In genomic region chr4:86818845-86819244, GRCh38 we compare ENCODE assay signal across 26 cellular contexts. TPM values are rescaled to one million over a fixed set of nuclear protein-coding genes. Genes with fewer than 3 reads are reported as not detected.
DNase-seq lines count a peak whose midpoint lies in the region; ATAC-seq, FAIRE-seq and TF ChIP-seq lines count a peak whose summit lies in the region.
"Had no signal": no experiment of that assay in that cellular context is flagged by ENCODE, and none has a peak within 500 bp of the region (broad histone marks: within the 10 kb centered on the region; RNA-seq: fewer than 3 reads in every experiment).

No MANE protein-coding gene starts in this region.

- peak; percentile 46; the same call in 2 of the 3 replicates for TF ChIP-seq CTCF in H9 (conservative IDR thresholded peaks at IDR 0.05)
- no peak for TF ChIP-seq CTCF in GM12878 (IDR thresholded peaks at IDR 0.05 in 2 of 3, conservative IDR thresholded peaks at IDR 0.05 in 1 of 3; ENCODE audit: control insufficient read depth in 2 of 3, extremely low read depth in 1 of 3, insufficient read depth in 1 of 3, low read depth in 3 of 3, low read length in 3 of 3)

- no peak overlapping the region for H3K27ac Mint-ChIP-seq in H9
- H3K27ac Mint-ChIP-seq: immature natural killer cell, natural killer cell had no signal

- no peak overlapping the region for H2AK5ac ChIP-seq in H9 (ENCODE audit: insufficient read length, low read length)

- peaks cover 18 to 22% (median 20%) of the 10 kb centered on the region in 3 experiments for H3K36me3 Mint-ChIP-seq in H9 (ENCODE audit: insufficient read depth in 1 of 3, low read depth in 3 of 3)
- H3K36me3 Mint-ChIP-seq: immature natural killer cell, natural killer cell had no signal

- no peaks in the 10 kb centered on the region for H3K79me1 ChIP-seq in H9 (ENCODE audit: insufficient read depth, low read depth, low read length, poor library complexity, severe bottlenecking)

- H3T11ph ChIP-seq in H9 (ENCODE audit: low read length), result no peak overlapping the region

- no peak overlapping the region for H3K27ac ChIP-seq in H9 (ENCODE audit: insufficient read length, low read depth, low read length)
- no peak overlapping the region for H3K27ac ChIP-seq in GM12878 (ENCODE audit: control insufficient read depth, insufficient read depth)
- H3K27ac ChIP-seq: A549; BLaER1 treated with 17β-estradiol and CSF1 and Interleukin-3, amounts not matched to agents 10 nM and 100 nM; heart left ventricle; vagina had no signal

- no peak overlapping the region for H3K18ac ChIP-seq in H9 (ENCODE audit: insufficient read length, low read depth, low read length)

- POLR2A ChIA-PET in GM12878 (lab: Charles Lee), result interaction anchor here (0.6 kb wide), 1 partner anchor 487 kb away, joined by 3 read pairs; no protein-coding TSS in a partner anchor

- CTCF ChIA-PET in GM12878 (lab: Yijun Ruan, JAX), result interaction anchor here (0.6 to 7.8 kb wide), 6 partner anchors 11 to 427 kb away, joined by 3 to 71 read pairs (median 4); partner anchors contain the start of gene PTPN13

- no CpG with 5 or more reads among the region's 3 CpGs for WGBS in H9 (ENCODE audit: extremely low coverage, insufficient read length, low lambda C conversion rate)
- 59% methylated on average over 3 of the region's 3 CpGs for WGBS in GM12878 (ENCODE audit: insufficient coverage, insufficient replicate concordance, low lambda C conversion rate, missing lambda C conversion rate)

- H3K23me2 ChIP-seq in H9 (ENCODE audit: insufficient read length, low read depth, low read length, poor library complexity, severe bottlenecking), result no peaks in the 10 kb centered on the region

- no peak overlapping the region for H2BK15ac ChIP-seq in H9 (ENCODE audit: low read depth, low read length)

- no peak overlapping the region for H2BK120ac ChIP-seq in H9 (ENCODE audit: low read depth, low read length, poor library complexity, severe bottlenecking)

- H2BK12ac ChIP-seq in H9 (ENCODE audit: insufficient read length, low read depth, low read length), result no peak overlapping the region

- RAD21 ChIA-PET in GM12878 (lab: Charles Lee; ENCODE audit: unreplicated experiment), result interaction anchor here (0.9 to 3.1 kb wide), 5 partner anchors 76 to 320 kb away, joined by 3 to 13 read pairs (median 5); no protein-coding TSS in a partner anchor

- H4K91ac ChIP-seq in H9 (ENCODE audit: insufficient read length, low read depth, low read length), result no peak overlapping the region

- in situ Hi-C loops in ACHN (cut with HindIII; ENCODE audit: low pct_ligation_motif_present, low pct_unique_long_range_greater_than_20kb, low sequenced_read_pairs) (no loop called here), GM12878 (cut with MboI) (no loop called here)

- intact Hi-C loops in GM12878 (cut with micrococcal nuclease; ENCODE audit: unreplicated experiment), result loop anchor here (10.0 kb wide), 1 partner anchor 324 kb away; no protein-coding TSS in a partner anchor

- no peak for TF ChIP-seq EP300 in GM12878 (IDR thresholded peaks at IDR 0.05; ENCODE audit: borderline replicate concordance in 1 of 2, control insufficient read depth in 1 of 2, low read depth in 2 of 2, low read length in 2 of 2)

- H3K79me2 ChIP-seq in H9 (ENCODE audit: insufficient read depth, low read length) (no peaks in the 10 kb centered on the region), GM12878 (ENCODE audit: control insufficient read depth, insufficient read depth, low read length) (no peaks in the 10 kb centered on the region)

- H2AFZ ChIP-seq in H9 (ENCODE audit: low read length), result no peak overlapping the region
- H2AFZ ChIP-seq in GM12878 (ENCODE audit: control insufficient read depth, low read depth, low read length), result no peak overlapping the region

- TF ChIP-seq RAD21 in GM12878 (IDR thresholded peaks at IDR 0.05; ENCODE audit: insufficient read depth, low read depth, low read length), result no peak

- peak; percentile 32; the same call in 1 of the 3 replicates for ATAC-seq in GM12878
- no peak for ATAC-seq in HG02870 (IDR thresholded peaks at IDR 0.05; ENCODE audit: unreplicated experiment)
- ATAC-seq: A549; heart left ventricle; natural killer cell; right cardiac atrium; stimulated activated naive CD8-positive, alpha-beta T cell treated with anti-CD3 and anti-CD28 coated beads, Interleukin-15, Interleukin-2, amounts not matched to agents 100 U/mL and 50 U/mL, for 24 hours had no signal

- H3K4me1 ChIP-seq in H9 (ENCODE audit: insufficient read depth, low read length) (no peaks in the 10 kb centered on the region), GM12878 (ENCODE audit: control insufficient read depth, insufficient read depth, low read length) (no peaks in the 10 kb centered on the region)
- H3K4me1 ChIP-seq: A549; BLaER1 treated with 17β-estradiol and CSF1 and Interleukin-3, amounts not matched to agents 10 nM and 100 nM had no signal

- no peak overlapping the region for H3K4me3 ChIP-seq in GM12878
- H3K4me3 ChIP-seq: A549; BLaER1 treated with 17β-estradiol and CSF1 and Interleukin-3, amounts not matched to agents 10 nM and 100 nM; heart left ventricle; vagina had no signal

- H2BK20ac ChIP-seq in H9 (ENCODE audit: low read depth, low read length, poor library complexity, severe bottlenecking), result no peak overlapping the region

- H3K14ac ChIP-seq in H9 (ENCODE audit: insufficient read depth, low read length), result no peak overlapping the region

- peaks cover 5 to 7% of the 10 kb centered on the region in 2 experiments; a peak in 2 of 5 replicates for H3K9me3 Mint-ChIP-seq in H9
- H3K9me3 Mint-ChIP-seq: central memory CD8-positive, alpha-beta T cell had no signal

- SMC1A ChIA-PET in GM12878 (lab: Charles Lee; ENCODE audit: uncharacterized antibody, unreplicated experiment), result interaction anchor here (0.8 to 8.1 kb wide), 9 partner anchors 11 to 321 kb away, joined by 3 to 59 read pairs (median 4); no protein-coding TSS in a partner anchor

- peak; percentile 28 for DNase-seq in ACHN
- peak; percentile 30 for DNase-seq in H9
- no peak for DNase-seq in GM12878 (ENCODE audit: low read depth, low spot score)
- DNase-seq in iPS-NIHi7 (ENCODE audit: extremely low spot score), result peak; percentile 56
- no peak for DNase-seq in NCI-H1048 (lab: John Stamatoyannopoulos, UW)
- DNase-seq in effector CD8-positive, alpha-beta T cell (lab: John Stamatoyannopoulos, UW), result no peak
- no peak for DNase-seq in stimulated activated naive CD4-positive, alpha-beta T cell treated with Interleukin-2 at 50 U/mL for 16 hours (lab: John Stamatoyannopoulos, UW)
- DNase-seq: activated CD4-positive, alpha-beta T cell treated with anti-CD3 and anti-CD28 coated beads, Interleukin-2, amount 50 U/mL, for 48 hours; activated effector memory CD4-positive, alpha-beta T cell treated with Interleukin-2 at 50 U/mL for 16 hours; heart left ventricle; immature natural killer cell; midbrain; natural killer cell; NCI-H2081; right cardiac atrium; stimulated activated CD4-positive, alpha-beta T cell treated with anti-CD3 and anti-CD28 coated beads, Interleukin-4, amount 100 ng/mL, for 4 hours; stimulated activated naive CD8-positive, alpha-beta T cell treated with anti-CD3 and anti-CD28 coated beads, Interleukin-15, Interleukin-2, amounts not matched to agents 100 U/mL and 50 U/mL, for 24 hours; T-helper 9 cell had no signal

- no peak for TF ChIP-seq POLR2A in GM12878 (IDR thresholded peaks at IDR 0.05; ENCODE audit: low read depth, low read length)

- H3K4ac ChIP-seq in H9 (ENCODE audit: low read depth, low read length), result no peak overlapping the region

- H3K9ac ChIP-seq in H9 (ENCODE audit: extremely low read depth, insufficient read length, low read length) (no peak overlapping the region), GM12878 (ENCODE audit: control insufficient read depth, insufficient read depth, low read length) (no peak overlapping the region)
- H3K9ac ChIP-seq: BLaER1 treated with 17β-estradiol and CSF1 and Interleukin-3, amounts not matched to agents 10 nM and 100 nM had no signal

- H3K36me3 ChIP-seq in GM12878 (ENCODE audit: control insufficient read depth in 2 of 2, insufficient read depth in 2 of 2, low read length in 1 of 2), result no peaks in the 10 kb centered on the region; a peak in 1 of 4 replicates

- no peak overlapping the region for H3K23ac ChIP-seq in H9 (ENCODE audit: insufficient read length, low read depth, low read length)

- BruUV-seq in GM12878 (replicated peaks; lab: Mats Ljungman, UMichigan), result no TSS peak

- H3K4me2 ChIP-seq in H9 (ENCODE audit: insufficient read depth, insufficient read length, low read length), result no peak overlapping the region
- H3K4me2 ChIP-seq in GM12878 (ENCODE audit: control insufficient read depth, insufficient read depth), result no peak overlapping the region
- H3K4me2 ChIP-seq: A549; BLaER1 treated with 17β-estradiol and CSF1 and Interleukin-3, amounts not matched to agents 10 nM and 100 nM had no signal

- no peak overlapping the region for H4K5ac ChIP-seq in H9 (ENCODE audit: insufficient read length, low read depth, low read length)

- H3K56ac ChIP-seq in H9 (ENCODE audit: insufficient read length, low read depth, low read length), result no peak overlapping the region

- no peak overlapping the region for H4K8ac ChIP-seq in H9 (replicated peaks; ENCODE audit: insufficient read length, low read depth, low read length)

- H3K4me1 Mint-ChIP-seq in H9, result peaks cover 0 to 5% of the 10 kb centered on the region in 2 experiments; a peak in 2 of 4 replicates
- H3K4me1 Mint-ChIP-seq: central memory CD8-positive, alpha-beta T cell; immature natural killer cell; natural killer cell had no signal

- FAIRE-seq in GM12878 (lab: Jason Lieb, UNC), result no peak
- FAIRE-seq: A549 had no signal

- H4K20me1 ChIP-seq in H9 (ENCODE audit: control insufficient read depth, insufficient read depth, insufficient read length), result no peaks in the 10 kb centered on the region
- H4K20me1 ChIP-seq in GM12878 (ENCODE audit: control insufficient read depth, insufficient read depth), result no peaks in the 10 kb centered on the region
- H4K20me1 ChIP-seq: BLaER1 treated with 17β-estradiol and CSF1 and Interleukin-3, amounts not matched to agents 10 nM and 100 nM had no signal

- H3K4me3 Mint-ChIP-seq in H9, result no peak overlapping the region
- H3K4me3 Mint-ChIP-seq: central memory CD8-positive, alpha-beta T cell; immature natural killer cell; natural killer cell had no signal

- no peaks in the 10 kb centered on the region for H3K27me3 Mint-ChIP-seq in H9 (ENCODE audit: low read depth)
- H3K27me3 Mint-ChIP-seq: central memory CD8-positive, alpha-beta T cell had no signal

- peaks cover 4% of the 10 kb centered on the region for H3K9me3 ChIP-seq in H9 (ENCODE audit: control insufficient read depth, low read depth, low read length)
- peaks cover 1% of the 10 kb centered on the region; the same call in 1 of the 3 replicates for H3K9me3 ChIP-seq in GM12878 (replicated peaks; ENCODE audit: control insufficient read depth, insufficient read depth, low read length)
- H3K9me3 ChIP-seq: A549, vagina had no signal

- no peak overlapping the region for H2BK5ac ChIP-seq in H9 (ENCODE audit: insufficient read length, low read length)

- H3K27me3 ChIP-seq in H9 (ENCODE audit: insufficient read depth, low read length) (no peaks in the 10 kb centered on the region), GM12878 (replicated peaks in 1 of 2; ENCODE audit: control insufficient read depth in 2 of 2, insufficient read depth in 2 of 2, low read length in 1 of 2) (no peaks in the 10 kb centered on the region)
- H3K27me3 ChIP-seq: BLaER1 treated with 17β-estradiol and CSF1 and Interleukin-3, amounts not matched to agents 10 nM and 100 nM; heart left ventricle; vagina had no signal

RNA-seq across cellular contexts. Expression of gene SLC10A6, which starts 30.3 kb away (rescaled TPM):
- not detected in 2 replicates for total RNA-seq in H9 (2021)
- 0.25 and 0.56 TPM in 2 replicates for total RNA-seq in GM12878 (2013; cell fraction: nucleolus; rRNA removed)
- not detected in 2 replicates for total RNA-seq in GM12878 (2014; rRNA removed)
- not detected in 2 replicates for total RNA-seq in GM12878 (2014; rRNA removed; fragmentation: Illumina TruSeq; extraction: Trizol)
- not detected in 2 replicates for total RNA-seq in GM12878 (2021)
- polyA plus RNA-seq in GM12878 (2011; ENCODE audit: low read depth), result not detected
- 0.05 and 0.06 TPM in 2 replicates for polyA plus RNA-seq in GM12878 (2011; rRNA removed)
- 0.07 TPM in 1 of 2 replicates, not detected in the other for polyA plus RNA-seq in GM12878 (2011; cell fraction: cytosol; rRNA removed)
- 0.09 TPM in 1 of 2 replicates, not detected in the other for polyA plus RNA-seq in GM12878 (2011; cell fraction: nucleus; rRNA removed)
- polyA plus RNA-seq in GM12878 (2012), result not detected in 2 replicates
- not detected in 2 replicates for polyA plus RNA-seq in GM12878 (2014; fragmentation: Illumina TruSeq; extraction: Trizol)
- not detected for polyA plus RNA-seq in GM12878 (2014; fragmentation: Nextera tagmentation; extraction: Ambion mirVana)
- not detected in 2 replicates for polyA plus RNA-seq in GM12878 (2014; rRNA removed)
- polyA plus RNA-seq in GM12878 (2016; fragmentation: Nextera tagmentation; extraction: Ambion mirVana), result not detected
- 0.15 TPM in 2 replicates for polyA minus RNA-seq in GM12878 (2011; rRNA and poly(A)+ RNA removed)
- polyA minus RNA-seq in GM12878 (2011; cell fraction: cytosol; rRNA and poly(A)+ RNA removed), result not detected in 2 replicates
- not detected in 2 replicates for polyA minus RNA-seq in GM12878 (2011; cell fraction: nucleus; rRNA and poly(A)+ RNA removed)
- total RNA-seq: Caco-2, natural killer cell, OCI-LY7, osteocyte had no signal
- polyA plus RNA-seq: A549, immature natural killer cell had no signal

Comparison
In these comparisons a context has a peak if more than half of its experiments do, and no peak if none do; other contexts are left out.
1. DNase-seq: peak in ACHN (single experiment), H9 (single experiment) and iPS-NIHi7 (single experiment); none in GM12878 (single experiment), NCI-H1048 (single experiment), effector CD8-positive, alpha-beta T cell (single experiment) and stimulated activated naive CD4-positive, alpha-beta T cell treated with Interleukin-2 at 50 U/mL for 16 hours (single experiment).